1 cellular context compared by ENCODE assay signal in the genomic region with DNA sequence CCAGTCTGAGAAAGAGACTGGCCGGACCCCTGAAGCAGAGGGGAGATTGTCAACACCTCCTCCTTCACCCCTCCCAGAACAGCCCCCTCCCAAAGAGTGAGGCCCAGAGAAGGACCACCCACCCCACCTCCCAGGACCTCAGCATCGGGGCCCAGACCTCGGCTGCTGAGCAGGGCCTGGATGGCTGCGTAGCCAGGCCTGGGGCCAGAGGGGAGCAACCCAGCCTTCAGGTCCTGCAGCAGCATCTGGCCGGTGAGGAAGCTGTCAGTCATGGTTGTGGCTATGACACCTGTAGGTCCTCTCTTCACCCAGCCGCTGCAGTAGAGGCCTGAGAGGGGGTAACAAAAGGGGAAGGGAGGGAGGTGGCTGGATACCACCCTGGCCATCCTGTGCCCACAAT.
TF ChIP-seq lines count a peak whose summit lies in the region.

No MANE protein-coding gene starts in this region.

TF ChIP-seq in GM12878, 131 proteins besides CTCF, POLR2A, EP300 and RAD21:
- peak; percentile 71 for TF ChIP-seq PKNOX1 (IDR thresholded peaks at IDR 0.05)
- TF ChIP-seq, protein P1, sequence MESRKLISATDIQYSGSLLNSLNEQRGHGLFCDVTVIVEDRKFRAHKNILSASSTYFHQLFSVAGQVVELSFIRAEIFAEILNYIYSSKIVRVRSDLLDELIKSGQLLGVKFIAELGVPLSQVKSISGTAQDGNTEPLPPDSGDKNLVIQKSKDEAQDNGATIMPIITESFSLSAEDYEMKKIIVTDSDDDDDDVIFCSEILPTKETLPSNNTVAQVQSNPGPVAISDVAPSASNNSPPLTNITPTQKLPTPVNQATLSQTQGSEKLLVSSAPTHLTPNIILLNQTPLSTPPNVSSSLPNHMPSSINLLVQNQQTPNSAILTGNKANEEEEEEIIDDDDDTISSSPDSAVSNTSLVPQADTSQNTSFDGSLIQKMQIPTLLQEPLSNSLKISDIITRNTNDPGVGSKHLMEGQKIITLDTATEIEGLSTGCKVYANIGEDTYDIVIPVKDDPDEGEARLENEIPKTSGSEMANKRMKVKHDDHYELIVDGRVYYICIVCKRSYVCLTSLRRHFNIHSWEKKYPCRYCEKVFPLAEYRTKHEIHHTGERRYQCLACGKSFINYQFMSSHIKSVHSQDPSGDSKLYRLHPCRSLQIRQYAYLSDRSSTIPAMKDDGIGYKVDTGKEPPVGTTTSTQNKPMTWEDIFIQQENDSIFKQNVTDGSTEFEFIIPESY (IDR thresholded peaks at IDR 0.05): no peak
